18 cellular contexts compared by ENCODE assay signal in the genomic region with DNA sequence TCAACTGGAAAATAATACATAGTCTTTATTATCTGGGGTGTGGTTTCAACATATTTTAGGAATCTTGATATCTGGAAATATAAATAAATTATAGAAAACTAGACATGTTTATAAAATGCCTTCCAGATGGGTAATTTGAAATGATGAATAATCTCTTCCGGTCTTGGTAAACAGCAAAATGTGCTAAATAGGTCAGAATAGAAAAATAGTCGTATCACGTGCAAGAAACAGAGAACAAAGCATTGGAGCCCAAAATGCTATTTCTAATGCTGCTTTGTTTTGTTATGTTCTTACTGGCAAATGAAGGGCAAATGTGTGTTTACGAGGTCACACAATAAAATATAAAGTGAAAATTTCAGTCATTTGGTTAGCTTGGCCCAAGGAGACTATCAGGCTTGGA. TPM values are rescaled to one million over a fixed set of nuclear protein-coding genes. Genes with fewer than 3 reads are reported as not detected.
DNase-seq lines count a peak whose midpoint lies in the region; ATAC-seq and TF ChIP-seq lines count a peak whose summit lies in the region.
"Had no signal": no experiment of that assay in that cellular context is flagged by ENCODE, and none has a peak within 500 bp of the region (broad histone marks: within the 10 kb centered on the region; RNA-seq: fewer than 3 reads in every experiment).

No MANE protein-coding gene starts in this region.

- intact Hi-C loops in Right ventricle myocardium superior (cut with DNase I) (no loop called here), lower lobe of right lung (cut with DNase I) (no loop called here), vagina (cut with DNase I) (no loop called here)

- no peak for TF ChIP-seq POLR2A in vagina (IDR thresholded peaks at IDR 0.05)

- H3K4me1 Mint-ChIP-seq in chondrocyte (ENCODE audit: low read depth) = peaks cover 62% of the 10 kb centered on the region
- peaks cover 3% of the 10 kb centered on the region for H3K4me1 Mint-ChIP-seq in progenitor cell of endocrine pancreas (ENCODE audit: low read depth)

- H3K4me1 ChIP-seq in right atrium auricular region (peaks cover 0 to 33% of the 10 kb centered on the region in 2 donors), lower lobe of right lung (peaks cover 39% of the 10 kb centered on the region), vagina (peaks cover 29% of the 10 kb centered on the region)

- no peaks in the 10 kb centered on the region for H3K27me3 Mint-ChIP-seq in chondrocyte (ENCODE audit: low read depth)
- no peaks in the 10 kb centered on the region for H3K27me3 Mint-ChIP-seq in progenitor cell of endocrine pancreas

- H3K27ac Mint-ChIP-seq in chondrocyte (ENCODE audit: unreplicated experiment) (peak overlapping the region; percentile 97), progenitor cell of endocrine pancreas (no peak overlapping the region)
- H3K27ac Mint-ChIP-seq: activated CD4-positive, alpha-beta T cell treated with anti-CD3 and anti-CD28 coated beads, Interleukin-2, amount 10 ng/mL, durations not matched to agents 24 days and 14 days; activated T-cell treated with anti-CD3 and anti-CD28 coated beads, Interleukin-2, amount 50 U/mL, for 24 hours; H9 had no signal

- H3K27me3 ChIP-seq in right atrium auricular region (no peaks in the 10 kb centered on the region), lower lobe of right lung (ENCODE audit: low read depth) (no peaks in the 10 kb centered on the region), vagina (no peaks in the 10 kb centered on the region)

- H3K36me3 ChIP-seq in right atrium auricular region = no peaks in the 10 kb centered on the region
- no peaks in the 10 kb centered on the region for H3K36me3 ChIP-seq in lower lobe of right lung
- H3K36me3 ChIP-seq in vagina = no peaks in the 10 kb centered on the region

- no peak overlapping the region for H3K4me3 ChIP-seq in right atrium auricular region
- H3K4me3 ChIP-seq in lower lobe of right lung = no peak overlapping the region
- no peak overlapping the region for H3K4me3 ChIP-seq in vagina

- ATAC-seq in Right ventricle myocardium superior (ENCODE audit: poor library complexity) = no peak
- ATAC-seq in lower lobe of right lung = no peak
- ATAC-seq in HG03025 (IDR thresholded peaks at IDR 0.05; ENCODE audit: low FRiP score, unreplicated experiment) = no peak

- H3K4me3 Mint-ChIP-seq in chondrocyte (ENCODE audit: unreplicated experiment) (no peak overlapping the region), progenitor cell of endocrine pancreas (ENCODE audit: low read depth) (no peak overlapping the region)
- H3K4me3 Mint-ChIP-seq: activated CD4-positive, alpha-beta T cell treated with anti-CD3 and anti-CD28 coated beads, Interleukin-2, amount 10 ng/mL, durations not matched to agents 24 days and 14 days; activated T-cell treated with anti-CD3 and anti-CD28 coated beads, Interleukin-2, amount 50 U/mL, for 24 hours; H9 had no signal

- H3K9me3 Mint-ChIP-seq in chondrocyte (ENCODE audit: low read depth) = no peaks in the 10 kb centered on the region
- H3K9me3 Mint-ChIP-seq in progenitor cell of endocrine pancreas (ENCODE audit: low read depth) = peaks cover 2% of the 10 kb centered on the region
- H3K9me3 Mint-ChIP-seq: activated CD4-positive, alpha-beta T cell treated with anti-CD3 and anti-CD28 coated beads, Interleukin-2, amount 10 ng/mL, durations not matched to agents 24 days and 14 days; activated T-cell treated with anti-CD3 and anti-CD28 coated beads, Interleukin-2, amount 50 U/mL, for 24 hours; H9 had no signal

- DNase-seq in right atrium auricular region (ENCODE audit: low spot score) (no peak), Right ventricle myocardium superior (no peak), chondrocyte (ENCODE audit: low spot score) (no peak), lower lobe of right lung (no peak), vagina (ENCODE audit: extremely low spot score in 2 of 2) (no peak), progenitor cell of endocrine pancreas (ENCODE audit: low spot score, unreplicated experiment) (no peak)
- no peak for DNase-seq in activated naive CD4-positive, alpha-beta T cell (lab: John Stamatoyannopoulos, UW)
- DNase-seq: activated CD4-positive, alpha-beta T cell treated with anti-CD3 and anti-CD28 coated beads, Interleukin-2, amount 10 ng/mL, durations not matched to agents 24 days and 14 days; activated T-cell treated with anti-CD3 and anti-CD28 coated beads, Interleukin-2, amount 50 U/mL, for 24 hours; anterior cingulate cortex; effector CD8-positive, alpha-beta T cell; H9; mesendoderm; NCI-H1092; occipital lobe; OCI-M1; T-helper 9 cell had no signal

- TF ChIP-seq CTCF in right atrium auricular region (IDR thresholded peaks at IDR 0.05) = no peak
- TF ChIP-seq CTCF in chondrocyte (IDR thresholded peaks at IDR 0.05) = no peak
- TF ChIP-seq CTCF in lower lobe of right lung (IDR thresholded peaks at IDR 0.05) = no peak
- TF ChIP-seq CTCF in vagina (IDR thresholded peaks at IDR 0.05) = no peak
- TF ChIP-seq CTCF in progenitor cell of endocrine pancreas (IDR thresholded peaks at IDR 0.05; ENCODE audit: unreplicated experiment) = no peak

- H3K36me3 Mint-ChIP-seq in chondrocyte (ENCODE audit: low read depth) (peaks cover 6% of the 10 kb centered on the region), progenitor cell of endocrine pancreas (ENCODE audit: insufficient read depth) (peaks cover 19% of the 10 kb centered on the region)

- peak overlapping the region; percentile 32 to 37 for H3K27ac ChIP-seq in right atrium auricular region
- H3K27ac ChIP-seq in lower lobe of right lung = peak overlapping the region; percentile 2
- peak overlapping the region; percentile 47 for H3K27ac ChIP-seq in vagina

- H3K9me3 ChIP-seq in right atrium auricular region = no peaks in the 10 kb centered on the region
- peaks cover 1% of the 10 kb centered on the region for H3K9me3 ChIP-seq in lower lobe of right lung
- no peaks in the 10 kb centered on the region for H3K9me3 ChIP-seq in vagina

RNA-seq across cellular contexts. Expression of a gene that starts 55.8 kb away (rescaled TPM):
- total RNA-seq in right atrium auricular region = 10 to 100 TPM; 33.1 to 56.6 TPM
- 52.4 TPM for total RNA-seq in Right ventricle myocardium superior
- 24.4 to 45.7 TPM (median 27.8 TPM) in 3 replicates for total RNA-seq in chondrocyte
- total RNA-seq in lower lobe of right lung = 101 TPM
- total RNA-seq in vagina = 86.9 TPM
- total RNA-seq in progenitor cell of endocrine pancreas = 36.0 and 36.1 TPM in 2 replicates
- total RNA-seq: activated CD4-positive, alpha-beta T cell treated with anti-CD3 and anti-CD28 coated beads, Interleukin-2, amount 10 ng/mL, durations not matched to agents 24 days and 14 days had no signal
